In genomic region chr15:38453971-38454686, GRCh38 we compare ENCODE assay signal across 1 cellular context.
TF ChIP-seq lines count a peak whose summit lies in the region.

TSS of gene FAM98B (plus strand) at chr15:38454127. CDS start at chr15:38454162, 35 bp downstream.

TF ChIP-seq in HepG2, 621 proteins besides CTCF, POLR2A, EP300 and RAD21 (continued from another document and continues in another):
- TF ChIP-seq HNF1A (IDR thresholded peaks at IDR 0.05; ENCODE audit: low read depth) (no peak), HNF1A (CRISPR knock-in tag; IDR thresholded peaks at IDR 0.05; ENCODE audit: borderline replicate concordance) (no peak), MZF1 (CRISPR knock-in tag; IDR thresholded peaks at IDR 0.05; ENCODE audit: borderline replicate concordance) (no peak), ZNF746 (CRISPR knock-in tag; IDR thresholded peaks at IDR 0.05) (peak; percentile 84), EED (CRISPR knock-in tag; IDR thresholded peaks at IDR 0.05) (peak; percentile 83), ZNF557 (CRISPR knock-in tag; IDR thresholded peaks at IDR 0.05) (0 out of 2 replicates have a peak, but pooled peaks have one; percentile 60), TCF12 (IDR thresholded peaks at IDR 0.05) (no peak), TCF12 (CRISPR knock-in tag; IDR thresholded peaks at IDR 0.05) (no peak), GATAD2A (CRISPR knock-in tag; IDR thresholded peaks at IDR 0.05) (peak; percentile 73), DR1 (CRISPR knock-in tag; IDR thresholded peaks at IDR 0.05) (no peak), ZNF432 (CRISPR knock-in tag; IDR thresholded peaks at IDR 0.05; ENCODE audit: borderline replicate concordance) (no peak), BCLAF1 (IDR thresholded peaks at IDR 0.05) (no peak), MTA1 (CRISPR knock-in tag; IDR thresholded peaks at IDR 0.05; ENCODE audit: borderline replicate concordance) (peak; percentile 81; the same call in 1 of the 2 replicates), ZNF331 (CRISPR knock-in tag; IDR thresholded peaks at IDR 0.05) (peak; percentile 93), ZNF24 (IDR thresholded peaks at IDR 0.05) (peak; percentile 67; the same call in 1 of the 2 replicates), CBX1 (IDR thresholded peaks at IDR 0.05; ENCODE audit: low read depth) (peak; percentile 94), MBNL3 (CRISPR knock-in tag; conservative IDR thresholded peaks at IDR 0.05) (no peak), SUZ12 (IDR thresholded peaks at IDR 0.05; ENCODE audit: low read depth, low read length) (peak; percentile 17; the same call in 1 of the 2 replicates), ZNF543 (CRISPR knock-in tag; IDR thresholded peaks at IDR 0.05) (peak; percentile 75; the same call in 1 of the 2 replicates), STAG1 (CRISPR knock-in tag; IDR thresholded peaks at IDR 0.05) (no peak), ZFY (CRISPR knock-in tag; IDR thresholded peaks at IDR 0.05) (peak; percentile 99), ZSCAN22 (CRISPR knock-in tag; IDR thresholded peaks at IDR 0.05) (no peak), ZGPAT (CRISPR knock-in tag; IDR thresholded peaks at IDR 0.05) (peak; percentile 94), ZBTB20 (CRISPR knock-in tag; IDR thresholded peaks at IDR 0.05; ENCODE audit: borderline replicate concordance, low read depth) (peak; percentile 26; the same call in 1 of the 2 replicates), CC2D1A (CRISPR knock-in tag; IDR thresholded peaks at IDR 0.05) (no peak), NFAT5 (CRISPR knock-in tag; IDR thresholded peaks at IDR 0.05) (no peak), MAX (IDR thresholded peaks at IDR 0.05) (peak; percentile 81), CBFB (CRISPR knock-in tag; IDR thresholded peaks at IDR 0.05) (peak; percentile 78; the same call in 1 of the 2 replicates), SIN3B (IDR thresholded peaks at IDR 0.05; ENCODE audit: low read length) (peak; percentile 90)
- TF ChIP-seq, protein P1, sequence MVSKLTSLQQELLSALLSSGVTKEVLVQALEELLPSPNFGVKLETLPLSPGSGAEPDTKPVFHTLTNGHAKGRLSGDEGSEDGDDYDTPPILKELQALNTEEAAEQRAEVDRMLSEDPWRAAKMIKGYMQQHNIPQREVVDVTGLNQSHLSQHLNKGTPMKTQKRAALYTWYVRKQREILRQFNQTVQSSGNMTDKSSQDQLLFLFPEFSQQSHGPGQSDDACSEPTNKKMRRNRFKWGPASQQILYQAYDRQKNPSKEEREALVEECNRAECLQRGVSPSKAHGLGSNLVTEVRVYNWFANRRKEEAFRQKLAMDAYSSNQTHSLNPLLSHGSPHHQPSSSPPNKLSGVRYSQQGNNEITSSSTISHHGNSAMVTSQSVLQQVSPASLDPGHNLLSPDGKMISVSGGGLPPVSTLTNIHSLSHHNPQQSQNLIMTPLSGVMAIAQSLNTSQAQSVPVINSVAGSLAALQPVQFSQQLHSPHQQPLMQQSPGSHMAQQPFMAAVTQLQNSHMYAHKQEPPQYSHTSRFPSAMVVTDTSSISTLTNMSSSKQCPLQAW (CRISPR knock-in tag; IDR thresholded peaks at IDR 0.05): peak; percentile 77
- TF ChIP-seq, protein P2, sequence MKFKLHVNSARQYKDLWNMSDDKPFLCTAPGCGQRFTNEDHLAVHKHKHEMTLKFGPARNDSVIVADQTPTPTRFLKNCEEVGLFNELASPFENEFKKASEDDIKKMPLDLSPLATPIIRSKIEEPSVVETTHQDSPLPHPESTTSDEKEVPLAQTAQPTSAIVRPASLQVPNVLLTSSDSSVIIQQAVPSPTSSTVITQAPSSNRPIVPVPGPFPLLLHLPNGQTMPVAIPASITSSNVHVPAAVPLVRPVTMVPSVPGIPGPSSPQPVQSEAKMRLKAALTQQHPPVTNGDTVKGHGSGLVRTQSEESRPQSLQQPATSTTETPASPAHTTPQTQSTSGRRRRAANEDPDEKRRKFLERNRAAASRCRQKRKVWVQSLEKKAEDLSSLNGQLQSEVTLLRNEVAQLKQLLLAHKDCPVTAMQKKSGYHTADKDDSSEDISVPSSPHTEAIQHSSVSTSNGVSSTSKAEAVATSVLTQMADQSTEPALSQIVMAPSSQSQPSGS (CRISPR knock-in tag; IDR thresholded peaks at IDR 0.05): peak; percentile 79; the same call in 1 of the 2 replicates
- TF ChIP-seq, protein P3, sequence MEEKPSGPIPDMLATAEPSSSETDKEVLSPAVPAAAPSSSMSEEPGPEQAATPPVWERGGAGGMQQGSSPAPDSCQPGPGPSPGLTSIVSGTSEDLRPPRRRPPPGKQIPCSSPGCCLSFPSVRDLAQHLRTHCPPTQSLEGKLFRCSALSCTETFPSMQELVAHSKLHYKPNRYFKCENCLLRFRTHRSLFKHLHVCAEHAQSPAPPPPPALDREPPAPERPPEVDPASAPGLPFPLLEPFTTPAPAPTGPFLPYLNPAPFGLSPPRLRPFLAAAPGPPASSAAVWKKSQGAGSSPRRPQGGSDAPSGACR (CRISPR knock-in tag; IDR thresholded peaks at IDR 0.05): peak; percentile 86; the same call in 1 of the 2 replicates
